ENCODE assay signal across 14 cellular contexts in the genomic region with DNA sequence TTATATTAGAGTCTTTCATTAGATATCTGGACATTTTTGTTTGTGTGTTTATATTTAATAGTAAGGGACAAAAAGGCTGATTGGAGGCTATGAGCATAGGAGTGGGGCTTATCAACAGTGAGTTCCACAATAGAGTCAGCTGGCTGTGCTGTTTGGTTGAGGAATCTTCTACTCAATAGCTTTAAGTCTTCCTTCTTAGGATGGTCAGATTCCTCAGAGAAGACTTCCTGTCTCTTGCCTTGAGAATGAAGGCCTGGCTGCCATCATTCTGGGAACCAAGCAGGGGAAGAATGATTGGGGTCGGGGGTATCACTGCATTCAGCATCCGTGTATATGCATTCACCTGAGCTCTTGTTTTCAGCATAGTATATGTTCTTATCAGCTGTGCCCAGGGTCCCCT. TPM values are rescaled to one million over a fixed set of nuclear protein-coding genes. Genes with fewer than 3 reads are reported as not detected.
"Had no signal": no experiment of that assay in that cellular context is flagged by ENCODE, and none has a peak within 500 bp of the region (broad histone marks: within the 10 kb centered on the region; RNA-seq: fewer than 3 reads in every experiment).

No MANE protein-coding gene starts in this region.

- H3K4me3 ChIP-seq: pancreas, transverse colon had no signal

- H3K9me3 Mint-ChIP-seq: activated naive CD4-positive, alpha-beta T cell treated with anti-CD3 and anti-CD28 coated beads, Interleukin-2, amount 50 U/mL, for 24 hours; mesothelial cell of epicardium; T-helper 1 cell treated with Interleukin-12 subunit alpha and Interleukin-12 subunit beta and Interleukin-4 antibody, amounts not matched to agents 30 μg/mL and 1 μg/mL, for 36 hours had no signal

- H3K9me3 ChIP-seq: pancreas, SK-N-SH, transverse colon had no signal

- H3K27me3 Mint-ChIP-seq: activated naive CD4-positive, alpha-beta T cell treated with anti-CD3 and anti-CD28 coated beads, Interleukin-2, amount 50 U/mL, for 24 hours; brain had no signal

- H3K4me2 ChIP-seq: SK-N-SH had no signal

- H3K27ac ChIP-seq: pancreas, transverse colon had no signal

- H3K4me3 Mint-ChIP-seq: activated naive CD4-positive, alpha-beta T cell treated with anti-CD3 and anti-CD28 coated beads, Interleukin-2, amount 50 U/mL, for 24 hours; brain; mesothelial cell of epicardium; T-helper 1 cell treated with Interleukin-12 subunit alpha and Interleukin-12 subunit beta and Interleukin-4 antibody, amounts not matched to agents 30 μg/mL and 1 μg/mL, for 36 hours had no signal

- ATAC-seq: activated CD4-positive, CD25-positive, alpha-beta regulatory T cell treated with anti-CD3 and anti-CD28 coated beads, Interleukin-2, amount 50 U/mL, for 24 hours; pancreas had no signal

- FAIRE-seq: kidney, pancreas had no signal

- H3K9ac ChIP-seq: SK-N-SH had no signal

- H3K36me3 ChIP-seq: pancreas had no signal

- DNase-seq: activated T-cell treated with anti-CD3 and anti-CD28 coated beads, Interleukin-2, amount 50 U/mL, for 1 hour; amniotic stem cell; kidney; pancreas; retina; SK-N-SH; transverse colon had no signal

- H3K27ac Mint-ChIP-seq: mesothelial cell of epicardium; T-helper 1 cell treated with Interleukin-12 subunit alpha and Interleukin-12 subunit beta and Interleukin-4 antibody, amounts not matched to agents 30 μg/mL and 1 μg/mL, for 36 hours had no signal

- H3K27me3 ChIP-seq: pancreas, transverse colon had no signal

RNA-seq across cellular contexts. Expression of a gene that starts 31.9 kb away (rescaled TPM):
- total RNA-seq: kidney, myocyte, skeletal muscle tissue had no signal
